In genomic region chr12:102689701-102690100, GRCh38 we compare ENCODE assay signal across 20 cellular contexts.
DNase-seq lines count a peak whose midpoint lies in the region; TF ChIP-seq lines count a peak whose summit lies in the region.
"Had no signal": no experiment of that assay in that cellular context is flagged by ENCODE, and none has a peak within 500 bp of the region (broad histone marks: within the 10 kb centered on the region; RNA-seq: fewer than 3 reads in every experiment).

No MANE protein-coding gene starts in this region.

- H3K27ac Mint-ChIP-seq in type B pancreatic cell: peak overlapping the region; percentile 67
- H3K27ac Mint-ChIP-seq: B cell; CD4-positive, CD25-positive, alpha-beta regulatory T cell; CD8-positive, alpha-beta T cell had no signal

- H3K9me3 ChIP-seq in stomach: no peaks in the 10 kb centered on the region
- H3K9me3 ChIP-seq in ovary: no peaks in the 10 kb centered on the region
- H3K9me3 ChIP-seq: Caco-2 had no signal

- peaks cover 26% of the 10 kb centered on the region for H3K4me1 Mint-ChIP-seq in type B pancreatic cell (ENCODE audit: unreplicated experiment)
- H3K4me1 Mint-ChIP-seq: B cell; CD4-positive, CD25-positive, alpha-beta regulatory T cell had no signal

- peaks cover 0 to 14% (median 0%) of the 10 kb centered on the region in 4 donors for H3K4me1 ChIP-seq in stomach
- no peaks in the 10 kb centered on the region for H3K4me1 ChIP-seq in ovary (ENCODE audit: insufficient read depth)
- H3K4me1 ChIP-seq: BLaER1 had no signal

- no peaks in the 10 kb centered on the region for H3K36me3 Mint-ChIP-seq in type B pancreatic cell
- H3K36me3 Mint-ChIP-seq: CD4-positive, CD25-positive, alpha-beta regulatory T cell; CD8-positive, alpha-beta T cell had no signal

- H3K27ac ChIP-seq in stomach (peak overlapping the region; percentile 54 to 82 (median 74)), ovary (no peak overlapping the region)
- H3K27ac ChIP-seq: BLaER1, C4-2B, GM23248 had no signal

- intact Hi-C loops in stomach (cut with DNase I; ENCODE audit: low total_unique reads) (no loop called here), ovary (cut with DNase I) (no loop called here)

- 25 to 72% (median 55%) methylated on average over 3 of the region's 3 CpGs for WGBS in stomach, 5 donors
- WGBS in ovary, 3 donors: 92 to 97% (median 96%) methylated on average over 3 of the region's 3 CpGs

- no peak for TF ChIP-seq POLR2A in stomach (IDR thresholded peaks at IDR 0.05)
- no peak for TF ChIP-seq POLR2A in ovary (IDR thresholded peaks at IDR 0.05)

- no peaks in the 10 kb centered on the region for H3K9me3 Mint-ChIP-seq in type B pancreatic cell
- H3K9me3 Mint-ChIP-seq: CD8-positive, alpha-beta T cell had no signal

- no peaks in the 10 kb centered on the region for H3K27me3 ChIP-seq in stomach
- no peaks in the 10 kb centered on the region for H3K27me3 ChIP-seq in ovary
- H3K27me3 ChIP-seq: BLaER1 had no signal

- DNase-seq in kidney glomerular epithelial cell (lab: John Stamatoyannopoulos, UW) (peak; percentile 12), stomach (no peak), type B pancreatic cell (ENCODE audit: extremely low spot score, unreplicated experiment) (no peak), NCI-H1417 treated with DMSO at 0.1 percent for 48 hours (lab: John Stamatoyannopoulos, UW) (no peak), NOMO-1 treated with dmso at 0.1 percent for 144 hours (lab: John Stamatoyannopoulos, UW; ENCODE audit: unreplicated experiment) (no peak), ovary (no peak)
- DNase-seq: Caco-2; CD4-positive, CD25-positive, alpha-beta regulatory T cell; CD8-positive, alpha-beta T cell; DMS 273 treated with DMSO at 0.1 percent for 48 hours; DMS79; EL; GDM1; GM23248; H7; HCEC 1CT had no signal

- TF ChIP-seq EP300 in stomach (IDR thresholded peaks at IDR 0.05): no peak
- TF ChIP-seq EP300 in ovary (IDR thresholded peaks at IDR 0.05): no peak

- no peak overlapping the region for H3K4me3 ChIP-seq in stomach
- no peak overlapping the region for H3K4me3 ChIP-seq in ovary
- H3K4me3 ChIP-seq: BLaER1, GM12878, GM23248 had no signal

- TF ChIP-seq CTCF in stomach (IDR thresholded peaks at IDR 0.05) (no peak), type B pancreatic cell (conservative IDR thresholded peaks at IDR 0.05) (no peak), ovary (IDR thresholded peaks at IDR 0.05) (no peak)

- H3K27me3 Mint-ChIP-seq in type B pancreatic cell: no peaks in the 10 kb centered on the region
- H3K27me3 Mint-ChIP-seq: CD4-positive, CD25-positive, alpha-beta regulatory T cell had no signal

- H3K36me3 ChIP-seq in stomach (no peaks in the 10 kb centered on the region), ovary (no peaks in the 10 kb centered on the region)
- H3K36me3 ChIP-seq: BLaER1 had no signal

- no peak overlapping the region for H3K4me3 Mint-ChIP-seq in type B pancreatic cell
- H3K4me3 Mint-ChIP-seq: B cell; CD8-positive, alpha-beta T cell had no signal

Comparison
In these comparisons a context has a peak if more than half of its experiments do, and no peak if none do; other contexts are left out.
1. H3K27ac ChIP-seq: peak in stomach (5 of 5); none in ovary (0 of 2).